20 cellular contexts compared by ENCODE assay signal in genomic region chr7:24912424-24912823, GRCh38.
DNase-seq lines count a peak whose midpoint lies in the region; ATAC-seq and TF ChIP-seq lines count a peak whose summit lies in the region.
"Had no signal": no experiment of that assay in that cellular context is flagged by ENCODE, and none has a peak within 500 bp of the region (broad histone marks: within the 10 kb centered on the region; RNA-seq: fewer than 3 reads in every experiment).

No MANE protein-coding gene starts in this region.

- no peaks in the 10 kb centered on the region for H3K9me3 Mint-ChIP-seq in T-helper 1 cell treated with Interleukin-12 subunit alpha and Interleukin-12 subunit beta and Interleukin-4 antibody, amounts not matched to agents 30 μg/mL and 1 μg/mL, for 36 hours
- no peaks in the 10 kb centered on the region for H3K9me3 Mint-ChIP-seq in activated CD8-positive, alpha-beta T cell treated with anti-CD3 and anti-CD28 coated beads, Interleukin-2, amount 10 ng/mL, durations not matched to agents 7 days and 5 days (ENCODE audit: insufficient read depth)
- H3K9me3 Mint-ChIP-seq: mesothelial cell of epicardium had no signal

- H3K79me2 ChIP-seq in HCT116 (ENCODE audit: insufficient read depth, low read length): peaks cover 97% of the 10 kb centered on the region

- H3K4me3 ChIP-seq in HCT116 (replicated peaks in 1 of 2; ENCODE audit: low read depth in 1 of 2, low read length in 2 of 2): no peak overlapping the region
- H3K4me3 ChIP-seq: BLaER1 treated with 17β-estradiol and CSF1 and Interleukin-3, amounts not matched to agents 10 nM and 100 nM; smooth muscle cell had no signal

- RAD21 ChIA-PET in HCT116 (lab: Charles Lee; ENCODE audit: low non-redundant PET in 1 of 2, low total read pairs in 2 of 2, uncharacterized antibody in 2 of 2, unreplicated experiment in 2 of 2): no interaction called here

- POLR2A ChIA-PET in HCT116 (lab: Charles Lee): interaction anchor here (1.0 kb wide), 1 partner anchor 213 kb away, joined by 4 read pairs; no protein-coding TSS in a partner anchor
- POLR2A ChIA-PET in activated CD8-positive, alpha-beta T cell treated with anti-CD3 and anti-CD28 coated beads, Interleukin-2, amount 10 ng/mL, durations not matched to agents 7 days and 5 days (lab: Charles Lee): interaction anchor here (1.8 to 5.1 kb wide), 2 partner anchors 66 to 69 kb away, joined by 4 to 39 read pairs; partner anchors contain the start of gene OSBPL3

- no peaks in the 10 kb centered on the region for H3K9me3 ChIP-seq in HCT116 (ENCODE audit: control insufficient read depth in 1 of 2, insufficient read depth in 1 of 2, low read depth in 1 of 2, low read length in 2 of 2)

- H3K27me3 Mint-ChIP-seq in T-helper 1 cell treated with Interleukin-12 subunit alpha and Interleukin-12 subunit beta and Interleukin-4 antibody, amounts not matched to agents 30 μg/mL and 1 μg/mL, for 36 hours (ENCODE audit: low read depth): no peaks in the 10 kb centered on the region
- H3K27me3 Mint-ChIP-seq in activated CD8-positive, alpha-beta T cell treated with anti-CD3 and anti-CD28 coated beads, Interleukin-2, amount 10 ng/mL, durations not matched to agents 7 days and 5 days (ENCODE audit: low read depth): no peaks in the 10 kb centered on the region

- H3K36me3 Mint-ChIP-seq in T-helper 1 cell treated with Interleukin-12 subunit alpha and Interleukin-12 subunit beta and Interleukin-4 antibody, amounts not matched to agents 30 μg/mL and 1 μg/mL, for 36 hours (ENCODE audit: low read depth): peaks cover 29% of the 10 kb centered on the region
- H3K36me3 Mint-ChIP-seq in activated CD8-positive, alpha-beta T cell treated with anti-CD3 and anti-CD28 coated beads, Interleukin-2, amount 10 ng/mL, durations not matched to agents 7 days and 5 days (ENCODE audit: low read depth): peaks cover 45% of the 10 kb centered on the region
- H3K36me3 Mint-ChIP-seq: mesothelial cell of epicardium had no signal

- peak overlapping the region; percentile 34 for H3K4me2 ChIP-seq in HCT116 (ENCODE audit: low read length)
- H3K4me2 ChIP-seq: smooth muscle cell had no signal

- TF ChIP-seq POLR2A in HCT116 (IDR thresholded peaks at IDR 0.05; ENCODE audit: borderline replicate concordance, extremely low read depth, insufficient read depth, insufficient read length): no peak

- H3K27ac ChIP-seq in HCT116 (ENCODE audit: low read depth, low read length): no peak overlapping the region

- no peak for DNase-seq in T-helper 1 cell
- DNase-seq in HCT116 (ENCODE audit: low read depth, low spot score): no peak
- DNase-seq in activated CD8-positive, alpha-beta T cell treated with anti-CD3 and anti-CD28 coated beads, Interleukin-2, amount 10 ng/mL, durations not matched to agents 7 days and 5 days: no peak
- DNase-seq in myocyte (ENCODE audit: low read depth): peak; percentile 43
- no peak for DNase-seq in C1 segment of cervical spinal cord (lab: John Stamatoyannopoulos, UW)
- no peak for DNase-seq in stimulated activated naive CD4-positive, alpha-beta T cell treated with Interleukin-2 at 50 U/mL for 16 hours (lab: John Stamatoyannopoulos, UW)
- DNase-seq in NCI-H187 treated with DMSO at 0.1 percent for 48 hours (lab: John Stamatoyannopoulos, UW): no peak
- DNase-seq: activated CD4-positive, alpha-beta T cell treated with anti-CD3 and anti-CD28 coated beads, Interleukin-2, amount 50 U/mL, for 48 hours; caudate nucleus; DMS 273 treated with DMSO at 0.1 percent for 48 hours; foreskin melanocyte; GDM1; H7; NCI-H1417 treated with DMSO at 0.1 percent for 48 hours; stimulated activated CD4-positive, alpha-beta T cell treated with anti-CD3 and anti-CD28 coated beads, Interleukin-4, amount 100 ng/mL, for 1 hour had no signal

- H3K9ac ChIP-seq in HCT116 (ENCODE audit: low read length): no peak overlapping the region
- H3K9ac ChIP-seq: BLaER1 treated with 17β-estradiol and CSF1 and Interleukin-3, amounts not matched to agents 10 nM and 100 nM had no signal

- H2AFZ ChIP-seq in HCT116 (ENCODE audit: low read depth, low read length, poor library complexity, severe bottlenecking): no peak overlapping the region

- TF ChIP-seq RAD21 in HCT116 (IDR thresholded peaks at IDR 0.05; ENCODE audit: low read depth): no peak

- peaks cover 61% of the 10 kb centered on the region for H3K4me1 Mint-ChIP-seq in T-helper 1 cell treated with Interleukin-12 subunit alpha and Interleukin-12 subunit beta and Interleukin-4 antibody, amounts not matched to agents 30 μg/mL and 1 μg/mL, for 36 hours (ENCODE audit: low read depth)
- peaks cover 73% of the 10 kb centered on the region for H3K4me1 Mint-ChIP-seq in activated CD8-positive, alpha-beta T cell treated with anti-CD3 and anti-CD28 coated beads, Interleukin-2, amount 10 ng/mL, durations not matched to agents 7 days and 5 days (ENCODE audit: low read depth)
- H3K4me1 Mint-ChIP-seq: mesothelial cell of epicardium, neural crest cell had no signal

- H3K27ac Mint-ChIP-seq in T-helper 1 cell treated with Interleukin-12 subunit alpha and Interleukin-12 subunit beta and Interleukin-4 antibody, amounts not matched to agents 30 μg/mL and 1 μg/mL, for 36 hours: peak overlapping the region; percentile 74
- peak overlapping the region; percentile 82 for H3K27ac Mint-ChIP-seq in activated CD8-positive, alpha-beta T cell treated with anti-CD3 and anti-CD28 coated beads, Interleukin-2, amount 10 ng/mL, durations not matched to agents 7 days and 5 days
- H3K27ac Mint-ChIP-seq: mesothelial cell of epicardium had no signal

- H3K4me3 Mint-ChIP-seq in T-helper 1 cell treated with Interleukin-12 subunit alpha and Interleukin-12 subunit beta and Interleukin-4 antibody, amounts not matched to agents 30 μg/mL and 1 μg/mL, for 36 hours: no peak overlapping the region
- no peak overlapping the region for H3K4me3 Mint-ChIP-seq in activated CD8-positive, alpha-beta T cell treated with anti-CD3 and anti-CD28 coated beads, Interleukin-2, amount 10 ng/mL, durations not matched to agents 7 days and 5 days
- H3K4me3 Mint-ChIP-seq: mesothelial cell of epicardium, neural crest cell had no signal

- TF ChIP-seq CTCF in HCT116 (IDR thresholded peaks at IDR 0.05 in 2 of 3, conservative IDR thresholded peaks at IDR 0.05 in 1 of 3; ENCODE audit: borderline replicate concordance in 1 of 3, insufficient read depth in 1 of 3, low read depth in 2 of 3, low read length in 2 of 3): no peak

- H3K27me3 ChIP-seq in HCT116 (ENCODE audit: insufficient read depth, low read length): no peaks in the 10 kb centered on the region
- H3K27me3 ChIP-seq: BLaER1 treated with 17β-estradiol and CSF1 and Interleukin-3, amounts not matched to agents 10 nM and 100 nM had no signal

- CTCF ChIA-PET in HCT116 (lab: Charles Lee): interaction anchor here (0.8 kb wide), 1 partner anchor 92 kb away, joined by 3 read pairs; no protein-coding TSS in a partner anchor
- CTCF ChIA-PET in activated CD8-positive, alpha-beta T cell treated with anti-CD3 and anti-CD28 coated beads, Interleukin-2, amount 10 ng/mL, durations not matched to agents 7 days and 5 days (lab: Charles Lee): interaction anchor here (1.3 to 5.4 kb wide), 6 partner anchors 10 to 158 kb away, joined by 3 to 37 read pairs (median 21); partner anchors contain the start of gene OSBPL3

- H4K20me1 ChIP-seq in HCT116 (ENCODE audit: insufficient read depth): no peaks in the 10 kb centered on the region

- no peak for ATAC-seq in HCT116
- no peak for ATAC-seq in activated CD8-positive, alpha-beta T cell treated with anti-CD3 and anti-CD28 coated beads, Interleukin-2, amount 10 ng/mL, durations not matched to agents 7 days and 5 days

- H3K36me3 ChIP-seq in HCT116 (ENCODE audit: control insufficient read depth in 1 of 2, insufficient read depth in 2 of 2, low read length in 2 of 2): no peaks in the 10 kb centered on the region

- no TSS peak for BruUV-seq in HCT116 (replicated peaks; lab: Mats Ljungman, UMichigan)

- H3K4me1 ChIP-seq in HCT116 (ENCODE audit: control insufficient read depth in 1 of 2, insufficient read depth in 2 of 2, low read length in 2 of 2): peaks cover 28 to 69% of the 10 kb centered on the region in 2 experiments

- H3K9me2 ChIP-seq in HCT116 (ENCODE audit: insufficient read depth): no peaks in the 10 kb centered on the region

- intact Hi-C loops in HCT116 (cut with micrococcal nuclease): no loop called here

TF ChIP-seq in HCT116, 20 proteins besides CTCF, POLR2A, EP300 and RAD21 (continues in another document):
- TF ChIP-seq FOSL1 (IDR thresholded peaks at IDR 0.05; ENCODE audit: low read depth): no peak
- TF ChIP-seq EZH2 (IDR thresholded peaks at IDR 0.05): no peak
- no peak for TF ChIP-seq TCF7L2 (IDR thresholded peaks at IDR 0.05; ENCODE audit: borderline replicate concordance, extremely low read depth, insufficient read depth, insufficient read length)
- TF ChIP-seq ELF1 (IDR thresholded peaks at IDR 0.05; ENCODE audit: borderline replicate concordance, low read depth): no peak
- TF ChIP-seq ZFX (IDR thresholded peaks at IDR 0.05): no peak
- no peak for TF ChIP-seq JUND (IDR thresholded peaks at IDR 0.05)
- no peak for TF ChIP-seq REST (IDR thresholded peaks at IDR 0.05; ENCODE audit: low read depth)
- no peak for TF ChIP-seq YY1 (IDR thresholded peaks at IDR 0.05; ENCODE audit: extremely low read depth, insufficient replicate concordance, low read depth, low read length)
- TF ChIP-seq CEBPB (IDR thresholded peaks at IDR 0.05; ENCODE audit: low read depth): no peak
